Comparison of ENCODE assay signal across 25 cellular contexts in the genomic region with DNA sequence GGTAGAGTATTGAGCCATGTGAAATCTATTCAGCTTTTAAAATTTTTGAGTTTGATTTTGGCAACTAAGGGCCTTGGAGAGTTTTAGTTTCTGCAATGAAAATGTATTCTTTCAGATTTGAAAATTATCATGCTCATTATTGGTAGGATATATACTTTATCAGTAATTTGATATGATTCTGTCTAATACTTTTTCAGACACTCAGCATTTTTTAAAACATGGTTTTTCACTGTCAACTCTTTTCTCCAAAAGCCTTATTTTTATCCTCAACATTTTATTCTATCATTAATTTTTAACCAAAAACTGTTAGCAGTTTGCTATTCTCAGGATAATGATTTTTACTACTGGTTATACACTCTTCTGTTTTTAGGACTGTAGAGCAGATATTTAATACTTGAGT. TPM values are rescaled to one million over a fixed set of nuclear protein-coding genes. Genes with fewer than 3 reads are reported as not detected.
DNase-seq lines count a peak whose midpoint lies in the region; ATAC-seq, FAIRE-seq and TF ChIP-seq lines count a peak whose summit lies in the region.
"Had no signal": no experiment of that assay in that cellular context is flagged by ENCODE, and none has a peak within 500 bp of the region (broad histone marks: within the 10 kb centered on the region; RNA-seq: fewer than 3 reads in every experiment).

No MANE protein-coding gene starts in this region.

- RAD21 ChIA-PET in GM12878 (lab: Charles Lee; ENCODE audit: unreplicated experiment), result no interaction called here

- BruUV-seq in PC-9 (replicated peaks; lab: Mats Ljungman, UMichigan), result no TSS peak
- BruUV-seq in GM12878 (replicated peaks; lab: Mats Ljungman, UMichigan), result no TSS peak
- BruUV-seq in PC-3 (replicated peaks; lab: Mats Ljungman, UMichigan), result no TSS peak

- TF ChIP-seq CTCF in GM23338 (conservative IDR thresholded peaks at IDR 0.05; ENCODE audit: low read depth in 2 of 2) (no peak), PC-9 (conservative IDR thresholded peaks at IDR 0.05) (no peak), GM12878 (IDR thresholded peaks at IDR 0.05 in 2 of 3, conservative IDR thresholded peaks at IDR 0.05 in 1 of 3; ENCODE audit: control insufficient read depth in 2 of 3, extremely low read depth in 1 of 3, insufficient read depth in 1 of 3, low read depth in 3 of 3, low read length in 3 of 3) (no peak), PC-3 (conservative IDR thresholded peaks at IDR 0.05; ENCODE audit: low read depth, low read length) (no peak), foreskin keratinocyte (conservative IDR thresholded peaks at IDR 0.05) (no peak), heart right ventricle (IDR thresholded peaks at IDR 0.05) (no peak)

- H3K79me2 ChIP-seq in GM23338 (replicated peaks; ENCODE audit: insufficient read depth) (peaks cover 91% of the 10 kb centered on the region), PC-9 (ENCODE audit: low read depth) (peaks cover 92% of the 10 kb centered on the region), GM12878 (ENCODE audit: control insufficient read depth, insufficient read depth, low read length) (peaks cover 87% of the 10 kb centered on the region), PC-3 (ENCODE audit: low read length) (peaks cover 91% of the 10 kb centered on the region)

- POLR2A ChIA-PET in PC-9 (lab: Charles Lee; ENCODE audit: unreplicated experiment) (no interaction called here), GM12878 (lab: Charles Lee) (no interaction called here), PC-3 (lab: Charles Lee; ENCODE audit: unreplicated experiment) (no interaction called here)

- no peaks in the 10 kb centered on the region for H3K9me2 ChIP-seq in GM23338 (ENCODE audit: insufficient read depth)
- H3K9me2 ChIP-seq in PC-9 (ENCODE audit: insufficient read depth), result peaks cover 2% of the 10 kb centered on the region; the same call in 1 of the 2 replicates
- H3K9me2 ChIP-seq in PC-3 (replicated peaks; ENCODE audit: low read length), result no peaks in the 10 kb centered on the region

- 0 out of 2 replicates have a peak overlapping the region, but pooled peaks have one; percentile 7 for H3K27ac ChIP-seq in GM23338 (ENCODE audit: low read depth)
- H3K27ac ChIP-seq in PC-9, result peak overlapping the region; percentile 1; the same call in 1 of the 2 replicates
- no peak overlapping the region for H3K27ac ChIP-seq in GM12878 (ENCODE audit: control insufficient read depth, insufficient read depth)
- H3K27ac ChIP-seq in PC-3 (ENCODE audit: low read length), result no peak overlapping the region
- no peak overlapping the region for H3K27ac ChIP-seq in foreskin keratinocyte
- H3K27ac ChIP-seq in heart right ventricle, result no peak overlapping the region
- H3K27ac ChIP-seq: HL-60 had no signal

- DNase-seq in GM23338 (ENCODE audit: low spot score), result no peak
- DNase-seq in PC-9, result no peak
- DNase-seq in GM12878 (ENCODE audit: low read depth, low spot score), result no peak
- DNase-seq in PC-3, result no peak
- no peak for DNase-seq in foreskin keratinocyte
- no peak for DNase-seq in nucleus accumbens (lab: John Stamatoyannopoulos, UW)
- DNase-seq in heart right ventricle, result no peak
- DNase-seq: 8988T; ACHN; BE2C; C1 segment of cervical spinal cord; CD4-positive, CD25-positive, alpha-beta regulatory T cell; CD8-positive, alpha-beta memory T cell; COR-L47; DMS 273 treated with DMSO at 0.1 percent for 48 hours; DMS53; DND-41; EL; GOT3; H7; HFFc6 had no signal

- no peaks in the 10 kb centered on the region for H3K36me3 ChIP-seq in GM23338 (ENCODE audit: insufficient read depth)
- H3K36me3 ChIP-seq in PC-9 (ENCODE audit: low read depth), result peaks cover 7% of the 10 kb centered on the region
- 0 out of 4 replicates have a peak, but pooled peaks cover 0 to 8% of the 10 kb centered on the region in 2 experiments for H3K36me3 ChIP-seq in GM12878 (ENCODE audit: control insufficient read depth in 2 of 2, insufficient read depth in 2 of 2, low read length in 1 of 2)
- H3K36me3 ChIP-seq in PC-3 (ENCODE audit: low read depth, low read length), result peaks cover 12% of the 10 kb centered on the region; the same call in 1 of the 2 replicates
- H3K36me3 ChIP-seq in heart right ventricle, result peaks cover 0 to 6% (median 0%) of the 10 kb centered on the region in 9 donors
- H3K36me3 ChIP-seq: BE2C had no signal

- H3K9me3 ChIP-seq in PC-9 (ENCODE audit: insufficient read depth, low read depth) (peaks cover 7% of the 10 kb centered on the region; the same call in 1 of the 2 replicates), GM12878 (replicated peaks; ENCODE audit: control insufficient read depth, insufficient read depth, low read length) (peaks cover 7% of the 10 kb centered on the region; the same call in 2 of the 3 replicates), PC-3 (ENCODE audit: low read length) (no peaks in the 10 kb centered on the region), heart right ventricle (no peaks in the 10 kb centered on the region)
- H3K9me3 ChIP-seq: BE2C had no signal

- H3K27me3 Mint-ChIP-seq in GM23338 (ENCODE audit: insufficient read depth, low read depth, poor library complexity), result peaks cover 10% of the 10 kb centered on the region
- H3K27me3 Mint-ChIP-seq: CD4-positive, CD25-positive, alpha-beta regulatory T cell; CD8-positive, alpha-beta memory T cell; IgD-negative memory B cell had no signal

- H2AFZ ChIP-seq in GM23338 (no peak overlapping the region), PC-9 (no peak overlapping the region), GM12878 (ENCODE audit: control insufficient read depth, low read depth, low read length) (no peak overlapping the region), PC-3 (ENCODE audit: low read length) (no peak overlapping the region)

- intact Hi-C loops in PC-9 (cut with micrococcal nuclease; ENCODE audit: unreplicated experiment), result no loop called here
- intact Hi-C loops in GM12878 (cut with micrococcal nuclease; ENCODE audit: unreplicated experiment), result no loop called here
- intact Hi-C loops in PC-3 (cut with micrococcal nuclease), result no loop called here
- intact Hi-C loops in heart right ventricle (cut with DNase I), result no loop called here

- no peak overlapping the region for H3K9ac ChIP-seq in GM12878 (ENCODE audit: control insufficient read depth, insufficient read depth, low read length)
- no peak overlapping the region for H3K9ac ChIP-seq in PC-3 (ENCODE audit: low read length)

- no peak overlapping the region for H3K27ac Mint-ChIP-seq in GM23338
- H3K27ac Mint-ChIP-seq: CD8-positive, alpha-beta memory T cell had no signal

- TF ChIP-seq RAD21 in GM12878 (IDR thresholded peaks at IDR 0.05; ENCODE audit: insufficient read depth, low read depth, low read length), result no peak

- peaks cover 7% of the 10 kb centered on the region; the same call in 1 of the 3 replicates for H3K9me3 Mint-ChIP-seq in GM23338

- no peak for TF ChIP-seq POLR2A in GM12878 (IDR thresholded peaks at IDR 0.05; ENCODE audit: low read depth, low read length)

- no peak overlapping the region for H3K4me3 ChIP-seq in GM23338
- no peak overlapping the region for H3K4me3 ChIP-seq in PC-9
- H3K4me3 ChIP-seq in GM12878, result peak overlapping the region; percentile 14; the same call in 1 of the 2 replicates
- H3K4me3 ChIP-seq in PC-3 (ENCODE audit: low read length), result no peak overlapping the region
- H3K4me3 ChIP-seq in heart right ventricle, result no peak overlapping the region

- peaks cover 16% of the 10 kb centered on the region; the same call in 2 of the 3 replicates for H3K4me1 Mint-ChIP-seq in GM23338

- H3K4me1 ChIP-seq in GM23338 (ENCODE audit: insufficient read depth), result peaks cover 9% of the 10 kb centered on the region; the same call in 1 of the 2 replicates
- H3K4me1 ChIP-seq in PC-9 (replicated peaks; ENCODE audit: insufficient read depth), result peaks cover 15% of the 10 kb centered on the region
- no peaks in the 10 kb centered on the region for H3K4me1 ChIP-seq in GM12878 (ENCODE audit: control insufficient read depth, insufficient read depth, low read length)
- H3K4me1 ChIP-seq in PC-3 (ENCODE audit: insufficient read depth, low read length), result peaks cover 18% of the 10 kb centered on the region
- peaks cover 39% of the 10 kb centered on the region for H3K4me1 ChIP-seq in foreskin keratinocyte
- H3K4me1 ChIP-seq in heart right ventricle, result peaks cover 0 to 59% (median 27%) of the 10 kb centered on the region in 9 donors
- H3K4me1 ChIP-seq: BE2C had no signal

- peak; percentile 9 for FAIRE-seq in A204.1 (lab: Jason Lieb, UNC)
- FAIRE-seq in GM12878 (lab: Jason Lieb, UNC), result no peak

- peaks cover 14% of the 10 kb centered on the region for H3K36me3 Mint-ChIP-seq in GM23338 (ENCODE audit: low read depth)

- in situ Hi-C loops in GM12878 (cut with MboI), result no loop called here

- H4K20me1 ChIP-seq in GM23338 (replicated peaks; ENCODE audit: insufficient read depth), result peaks cover 25% of the 10 kb centered on the region
- H4K20me1 ChIP-seq in PC-9 (ENCODE audit: insufficient read depth), result peaks cover 5% of the 10 kb centered on the region; the same call in 1 of the 2 replicates
- no peaks in the 10 kb centered on the region for H4K20me1 ChIP-seq in GM12878 (ENCODE audit: control insufficient read depth, insufficient read depth)
- H4K20me1 ChIP-seq in PC-3 (ENCODE audit: low read length), result peaks cover 10% of the 10 kb centered on the region; the same call in 1 of the 2 replicates

- H3K4me3 Mint-ChIP-seq in GM23338, result no peak overlapping the region
- H3K4me3 Mint-ChIP-seq: HFFc6 had no signal

- TF ChIP-seq EP300 in GM12878 (IDR thresholded peaks at IDR 0.05; ENCODE audit: borderline replicate concordance in 1 of 2, control insufficient read depth in 1 of 2, low read depth in 2 of 2, low read length in 2 of 2), result no peak

- H3K27me3 ChIP-seq in GM23338 (ENCODE audit: insufficient read depth) (no peaks in the 10 kb centered on the region), PC-9 (ENCODE audit: insufficient read depth, low read depth) (no peaks in the 10 kb centered on the region), GM12878 (replicated peaks in 1 of 2; ENCODE audit: control insufficient read depth in 2 of 2, insufficient read depth in 2 of 2, low read length in 1 of 2) (no peaks in the 10 kb centered on the region), PC-3 (ENCODE audit: low read length) (no peaks in the 10 kb centered on the region), foreskin keratinocyte (no peaks in the 10 kb centered on the region), heart right ventricle (no peaks in the 10 kb centered on the region)
- H3K27me3 ChIP-seq: BE2C had no signal

- H3K4me2 ChIP-seq in GM23338 (no peak overlapping the region), PC-9 (no peak overlapping the region), GM12878 (ENCODE audit: control insufficient read depth, insufficient read depth) (0 out of 2 replicates have a peak overlapping the region, but pooled peaks have one; percentile 36), PC-3 (ENCODE audit: low read length) (no peak overlapping the region)

- CTCF ChIA-PET in PC-9 (lab: Charles Lee), result no interaction called here
- CTCF ChIA-PET in GM12878 (lab: Yijun Ruan, JAX), result interaction anchor here (0.7 kb wide), 1 partner anchor 115 kb away, joined by 3 read pairs; no protein-coding TSS in a partner anchor
- CTCF ChIA-PET in PC-3 (lab: Charles Lee), result interaction anchor here (0.6 kb wide), 1 partner anchor 102 kb away, joined by 3 read pairs; no protein-coding TSS in a partner anchor

- no peaks in the 10 kb centered on the region for H3F3A ChIP-seq in GM23338 (replicated peaks; ENCODE audit: low read depth)
- no peaks in the 10 kb centered on the region for H3F3A ChIP-seq in PC-9 (ENCODE audit: insufficient read depth, low read depth)
- H3F3A ChIP-seq in PC-3 (ENCODE audit: low read length, unreplicated experiment), result no peaks in the 10 kb centered on the region

- ATAC-seq in GM23338 (no peak), GM12878 (no peak), PC-3 (no peak), foreskin keratinocyte (no peak), heart right ventricle (no peak)
- ATAC-seq: HCT116 had no signal

- SMC1A ChIA-PET in GM12878 (lab: Charles Lee; ENCODE audit: uncharacterized antibody, unreplicated experiment), result interaction anchor here (0.6 to 1.4 kb wide), 2 partner anchors 20 to 24 kb away, joined by 3 read pairs; no protein-coding TSS in a partner anchor

RNA-seq across cellular contexts. Expression of gene ANKIB1, which starts 4.8 kb away (rescaled TPM):
- total RNA-seq in GM23338 (2014; rRNA removed; shearing (Covaris generic)), result 39.8 and 40.3 TPM in 2 replicates
- 17.1 and 19.1 TPM in 2 replicates for polyA plus RNA-seq in GM23338 (2016; fragmentation: Nextera tagmentation; extraction: Ambion mirVana)
- total RNA-seq in PC-9 (2021), result 78.2 and 116 TPM in 2 replicates
- 111 and 147 TPM in 2 replicates for total RNA-seq in GM12878 (2013; cell fraction: nucleolus; rRNA removed)
- 25.4 and 26.1 TPM in 2 replicates for total RNA-seq in GM12878 (2014; rRNA removed)
- total RNA-seq in GM12878 (2014; rRNA removed; fragmentation: Illumina TruSeq; extraction: Trizol), result 24.8 and 24.9 TPM in 2 replicates
- 33.8 and 36.0 TPM in 2 replicates for total RNA-seq in GM12878 (2021)
- 14.7 TPM for polyA plus RNA-seq in GM12878 (2011; ENCODE audit: low read depth)
- 54.0 and 79.3 TPM in 2 replicates for polyA plus RNA-seq in GM12878 (2011; rRNA removed)
- 27.9 and 28.9 TPM in 2 replicates for polyA plus RNA-seq in GM12878 (2011; cell fraction: cytosol; rRNA removed)
- polyA plus RNA-seq in GM12878 (2011; cell fraction: nucleus; rRNA removed), result 72.1 and 86.7 TPM in 2 replicates
- polyA plus RNA-seq in GM12878 (2012), result 18.8 and 24.1 TPM in 2 replicates
- polyA plus RNA-seq in GM12878 (2014; fragmentation: Illumina TruSeq; extraction: Trizol), result 24.3 and 39.5 TPM in 2 replicates
- polyA plus RNA-seq in GM12878 (2014; fragmentation: Nextera tagmentation; extraction: Ambion mirVana), result 10 to 100 TPM in 1 of 2 experiments, 1 to 10 TPM in 1; 9.7 to 14.6 TPM
- polyA plus RNA-seq in GM12878 (2014; rRNA removed), result 17.4 and 19.5 TPM in 2 replicates
- polyA plus RNA-seq in GM12878 (2016; fragmentation: Nextera tagmentation; extraction: Ambion mirVana), result 1 to 10 TPM; 9.0 to 9.6 TPM
- polyA minus RNA-seq in GM12878 (2011; rRNA and poly(A)+ RNA removed), result 63.9 and 68.5 TPM in 2 replicates
- 23.7 and 28.9 TPM in 2 replicates for polyA minus RNA-seq in GM12878 (2011; cell fraction: cytosol; rRNA and poly(A)+ RNA removed)
- polyA minus RNA-seq in GM12878 (2011; cell fraction: nucleus; rRNA and poly(A)+ RNA removed), result 37.1 and 49.5 TPM in 2 replicates
- 25.1 and 32.1 TPM in 2 replicates for total RNA-seq in PC-3 (2014; rRNA removed)
- total RNA-seq in foreskin keratinocyte, result 34.7 and 35.5 TPM in 2 replicates
- 6.1 and 6.4 TPM in 2 replicates for polyA plus RNA-seq in foreskin keratinocyte
- 10 to 100 TPM; 28.7 to 71.0 (median 45.7) TPM for total RNA-seq in heart right ventricle
- polyA plus RNA-seq in heart right ventricle, result 10 to 100 TPM in 1 of 2 donors, 1 to 10 TPM in 1; 5.5 to 11.2 TPM

RNA-seq across cellular contexts. Expression of gene KRIT1, which starts 4.9 kb away (rescaled TPM):
- 54.3 and 59.8 TPM in 2 replicates for total RNA-seq in GM23338 (2014; rRNA removed; shearing (Covaris generic))
- polyA plus RNA-seq in GM23338 (2016; fragmentation: Nextera tagmentation; extraction: Ambion mirVana) (49.6 and 51.2 TPM in 2 replicates), GM12878 (2011; rRNA removed) (60.1 and 76.2 TPM in 2 replicates), GM12878 (2014; fragmentation: Illumina TruSeq; extraction: Trizol) (54.8 and 62.5 TPM in 2 replicates), GM12878 (2014; fragmentation: Nextera tagmentation; extraction: Ambion mirVana) (10 to 100 TPM; 12.0 to 12.8 TPM), GM12878 (2014; rRNA removed) (27.6 and 37.6 TPM in 2 replicates), GM12878 (2016; fragmentation: Nextera tagmentation; extraction: Ambion mirVana) (10 to 100 TPM; 26.4 to 27.3 TPM), foreskin keratinocyte (7.6 and 8.5 TPM in 2 replicates), heart right ventricle (10 to 100 TPM; 12.0 to 18.6 TPM)
- total RNA-seq in PC-9 (2021) (46.6 and 52.6 TPM in 2 replicates), GM12878 (2014; rRNA removed) (26.6 and 32.9 TPM in 2 replicates), GM12878 (2014; rRNA removed; fragmentation: Illumina TruSeq; extraction: Trizol) (41.8 and 42.9 TPM in 2 replicates), GM12878 (2021) (23.1 and 23.5 TPM in 2 replicates), PC-3 (2014; rRNA removed) (23.7 and 46.4 TPM in 2 replicates), foreskin keratinocyte (27.0 and 30.3 TPM in 2 replicates), heart right ventricle (10 to 100 TPM; 21.9 to 40.8 (median 32.1) TPM)
- 169 and 187 TPM in 2 replicates for total RNA-seq in GM12878 (2013; cell fraction: nucleolus; rRNA removed)
- 8.6 TPM for polyA plus RNA-seq in GM12878 (2011; ENCODE audit: low read depth)
- 28.1 and 32.5 TPM in 2 replicates for polyA plus RNA-seq in GM12878 (2011; cell fraction: cytosol; rRNA removed)
- 62.8 and 78.8 TPM in 2 replicates for polyA plus RNA-seq in GM12878 (2011; cell fraction: nucleus; rRNA removed)
- 15.6 and 22.7 TPM in 2 replicates for polyA plus RNA-seq in GM12878 (2012)
- polyA minus RNA-seq in GM12878 (2011; rRNA and poly(A)+ RNA removed), result 59.5 and 63.7 TPM in 2 replicates
- polyA minus RNA-seq in GM12878 (2011; cell fraction: cytosol; rRNA and poly(A)+ RNA removed), result 9.1 and 16.4 TPM in 2 replicates
- 62.6 and 90.8 TPM in 2 replicates for polyA minus RNA-seq in GM12878 (2011; cell fraction: nucleus; rRNA and poly(A)+ RNA removed)

Comparison
In these comparisons a context has a peak if more than half of its experiments do, and no peak if none do; other contexts are left out.
1. H3K27ac ChIP-seq: peak in GM23338 (single experiment) and PC-9 (single experiment); none in GM12878 (single experiment), PC-3 (single experiment), foreskin keratinocyte (single experiment) and heart right ventricle (0 of 10).